In genomic region chr11:119324124-119324665, GRCh38 we compare ENCODE assay signal across 13 cellular contexts. TPM values are rescaled to one million over a fixed set of nuclear protein-coding genes. Genes with fewer than 3 reads are reported as not detected.
"Had no signal": no experiment of that assay in that cellular context is flagged by ENCODE, and none has a peak within 500 bp of the region (broad histone marks: within the 10 kb centered on the region; RNA-seq: fewer than 3 reads in every experiment).

No MANE protein-coding gene starts in this region.

- H3K27ac ChIP-seq: ascending aorta, colonic mucosa, gastrocnemius medialis had no signal

- DNase-seq: kidney had no signal

- H3K4me3 ChIP-seq: ascending aorta, colonic mucosa, gastrocnemius medialis had no signal

- H3K9me3 Mint-ChIP-seq: activated CD4-positive, alpha-beta memory T cell treated with anti-CD3 and anti-CD28 coated beads, Interleukin-2, amount 10 ng/mL, durations not matched to agents 7 days and 5 days; activated naive CD8-positive, alpha-beta T cell treated with anti-CD3 and anti-CD28 coated beads, Interleukin-2, amount 50 U/mL, for 24 hours; stimulated activated naive CD8-positive, alpha-beta T cell treated with anti-CD3 and anti-CD28 coated beads, Interleukin-15, amount 100 ng/mL, for 72 hours had no signal

- H3K9me3 ChIP-seq: ascending aorta, colonic mucosa, gastrocnemius medialis had no signal

- H3K27me3 ChIP-seq: ascending aorta had no signal

- H3K4me3 Mint-ChIP-seq: activated CD4-positive, alpha-beta memory T cell treated with anti-CD3 and anti-CD28 coated beads, Interleukin-2, amount 10 ng/mL, durations not matched to agents 7 days and 5 days; activated CD4-positive, alpha-beta T cell treated with anti-CD3 and anti-CD28 coated beads for 36 hours; activated naive CD8-positive, alpha-beta T cell treated with anti-CD3 and anti-CD28 coated beads, Interleukin-2, amount 50 U/mL, for 24 hours; stimulated activated naive CD8-positive, alpha-beta T cell treated with anti-CD3 and anti-CD28 coated beads, Interleukin-15, amount 100 ng/mL, for 72 hours had no signal

- ATAC-seq: activated naive CD8-positive, alpha-beta T cell treated with anti-CD3 and anti-CD28 coated beads, Interleukin-2, amount 50 U/mL, for 24 hours; stimulated activated naive CD8-positive, alpha-beta T cell treated with anti-CD3 and anti-CD28 coated beads, Interleukin-15, amount 100 ng/mL, for 72 hours had no signal

- H3K27ac Mint-ChIP-seq: activated CD4-positive, alpha-beta memory T cell treated with anti-CD3 and anti-CD28 coated beads, Interleukin-2, amount 10 ng/mL, durations not matched to agents 7 days and 5 days; activated CD4-positive, alpha-beta T cell treated with anti-CD3 and anti-CD28 coated beads for 36 hours; activated naive CD8-positive, alpha-beta T cell treated with anti-CD3 and anti-CD28 coated beads, Interleukin-2, amount 50 U/mL, for 24 hours; stimulated activated naive CD8-positive, alpha-beta T cell treated with anti-CD3 and anti-CD28 coated beads, Interleukin-15, amount 100 ng/mL, for 72 hours had no signal

- H3K27me3 Mint-ChIP-seq: activated CD4-positive, alpha-beta T cell treated with anti-CD3 and anti-CD28 coated beads for 36 hours had no signal

- H3K36me3 ChIP-seq: ascending aorta, colonic mucosa, gastrocnemius medialis had no signal

RNA-seq across cellular contexts. Expression of gene C1QTNF5, which starts 16.5 kb away (rescaled TPM):
- total RNA-seq: activated CD4-positive, alpha-beta memory T cell treated with anti-CD3 and anti-CD28 coated beads, Interleukin-2, amount 10 ng/mL, durations not matched to agents 7 days and 5 days; activated CD4-positive, alpha-beta T cell treated with anti-CD3 and anti-CD28 coated beads for 36 hours had no signal

RNA-seq across cellular contexts. Expression of gene MFRP, which starts 22.3 kb away (rescaled TPM):
- total RNA-seq: activated CD4-positive, alpha-beta memory T cell treated with anti-CD3 and anti-CD28 coated beads, Interleukin-2, amount 10 ng/mL, durations not matched to agents 7 days and 5 days; activated CD4-positive, alpha-beta T cell treated with anti-CD3 and anti-CD28 coated beads for 36 hours; ascending aorta; cardiac septum; colonic mucosa; gastrocnemius medialis; kidney; liver; mesenteric fat pad; sciatic nerve; urinary bladder had no signal
- polyA plus RNA-seq: liver had no signal

RNA-seq across cellular contexts. Expression of gene USP2, which starts 57.3 kb away (rescaled TPM):
- total RNA-seq: ascending aorta had no signal
